11 cellular contexts compared by ENCODE assay signal in genomic region chr2:15984367-15985255, GRCh38. TPM values are rescaled to one million over a fixed set of nuclear protein-coding genes. Genes with fewer than 3 reads are reported as not detected.
DNase-seq lines count a peak whose midpoint lies in the region; ATAC-seq and TF ChIP-seq lines count a peak whose summit lies in the region.
"Had no signal": no experiment of that assay in that cellular context is flagged by ENCODE, and none has a peak within 500 bp of the region (broad histone marks: within the 10 kb centered on the region; RNA-seq: fewer than 3 reads in every experiment).

No MANE protein-coding gene starts in this region.

- no peaks in the 10 kb centered on the region for H4K20me1 ChIP-seq in neural progenitor cell (ENCODE audit: low read depth)

- H3K4me1 ChIP-seq in neural progenitor cell: peaks cover 43% of the 10 kb centered on the region

- no peaks in the 10 kb centered on the region for H3K36me3 ChIP-seq in neural progenitor cell

- H3F3A ChIP-seq in neural progenitor cell (ENCODE audit: low read depth): peaks cover 36% of the 10 kb centered on the region

- intact Hi-C loops in head of caudate nucleus (cut with DNase I): loop anchor here (5.0 kb wide), 1 partner anchor 37 kb away; no protein-coding TSS in a partner anchor

- peak overlapping the region; percentile 90 for H3K27ac Mint-ChIP-seq in neural progenitor cell
- H3K27ac Mint-ChIP-seq: memory B cell had no signal

- no peaks in the 10 kb centered on the region for H3K79me2 ChIP-seq in neural progenitor cell (ENCODE audit: low read depth)

- no peak overlapping the region for H3K4me3 ChIP-seq in neural progenitor cell

- DNase-seq in DMS 273 (lab: John Stamatoyannopoulos, UW; ENCODE audit: unreplicated experiment) (peak; percentile 87), NCI-H524 treated with DMSO at 0.1 percent for 48 hours (lab: John Stamatoyannopoulos, UW) (peak; percentile 14), head of caudate nucleus (peak; percentile 83 to 96 (median 92)), neural progenitor cell (ENCODE audit: low spot score) (peak; percentile 88), T-helper 1 cell (no peak)
- DNase-seq: activated CD4-positive, alpha-beta T cell treated with anti-CD3 and anti-CD28 coated beads for 1 hour; stimulated activated CD4-positive, alpha-beta T cell treated with anti-CD3 and anti-CD28 coated beads, Interleukin-12 subunit alpha, Interleukin-12 subunit beta, amount 100 ng/mL, for 4 hours had no signal

- H3K4me1 Mint-ChIP-seq in neural progenitor cell: peaks cover 49% of the 10 kb centered on the region
- H3K4me1 Mint-ChIP-seq: memory B cell had no signal

- H3K27me3 Mint-ChIP-seq in neural progenitor cell (ENCODE audit: insufficient read depth, low read depth): peaks cover 19% of the 10 kb centered on the region

- peak overlapping the region; percentile 17 for H3K4me2 ChIP-seq in neural progenitor cell

- H3K9me3 ChIP-seq in neural progenitor cell (ENCODE audit: low read depth): no peaks in the 10 kb centered on the region

- H3K9ac ChIP-seq in neural progenitor cell: no peak overlapping the region

- H3K27ac ChIP-seq in neural progenitor cell: no peak overlapping the region

- no peak overlapping the region for H3K4me3 Mint-ChIP-seq in neural progenitor cell
- H3K4me3 Mint-ChIP-seq: memory B cell had no signal

- peak overlapping the region; percentile 72 for H2AFZ ChIP-seq in neural progenitor cell (replicated peaks)

- ATAC-seq in HG02938 (IDR thresholded peaks at IDR 0.05; ENCODE audit: unreplicated experiment) (no peak), HG03457 (IDR thresholded peaks at IDR 0.05; ENCODE audit: unreplicated experiment) (no peak), GM21423 (IDR thresholded peaks at IDR 0.05; ENCODE audit: unreplicated experiment) (no peak)

- H3K36me3 Mint-ChIP-seq in neural progenitor cell: no peaks in the 10 kb centered on the region
- H3K36me3 Mint-ChIP-seq: memory B cell had no signal

- TF ChIP-seq CTCF in neural progenitor cell (IDR thresholded peaks at IDR 0.05): no peak

- H3K9me3 Mint-ChIP-seq in neural progenitor cell: peaks cover 2% of the 10 kb centered on the region

- no peaks in the 10 kb centered on the region for H3K27me3 ChIP-seq in neural progenitor cell

RNA-seq across cellular contexts. Expression of gene MYCN, which starts 44.3 kb away (rescaled TPM):
- 24.7 and 26.7 TPM in 2 replicates for total RNA-seq in neural progenitor cell (ENCODE audit: low replicate concordance)

Comparison
In these comparisons a context has a peak if more than half of its experiments do, and no peak if none do; other contexts are left out.
1. DNase-seq: peak in DMS 273 (single experiment), NCI-H524 treated with DMSO at 0.1 percent for 48 hours (single experiment), head of caudate nucleus (42 of 42) and neural progenitor cell (single experiment); none in T-helper 1 cell (0 of 5).